Comparison of ENCODE assay signal across 1 cellular context in the genomic region with DNA sequence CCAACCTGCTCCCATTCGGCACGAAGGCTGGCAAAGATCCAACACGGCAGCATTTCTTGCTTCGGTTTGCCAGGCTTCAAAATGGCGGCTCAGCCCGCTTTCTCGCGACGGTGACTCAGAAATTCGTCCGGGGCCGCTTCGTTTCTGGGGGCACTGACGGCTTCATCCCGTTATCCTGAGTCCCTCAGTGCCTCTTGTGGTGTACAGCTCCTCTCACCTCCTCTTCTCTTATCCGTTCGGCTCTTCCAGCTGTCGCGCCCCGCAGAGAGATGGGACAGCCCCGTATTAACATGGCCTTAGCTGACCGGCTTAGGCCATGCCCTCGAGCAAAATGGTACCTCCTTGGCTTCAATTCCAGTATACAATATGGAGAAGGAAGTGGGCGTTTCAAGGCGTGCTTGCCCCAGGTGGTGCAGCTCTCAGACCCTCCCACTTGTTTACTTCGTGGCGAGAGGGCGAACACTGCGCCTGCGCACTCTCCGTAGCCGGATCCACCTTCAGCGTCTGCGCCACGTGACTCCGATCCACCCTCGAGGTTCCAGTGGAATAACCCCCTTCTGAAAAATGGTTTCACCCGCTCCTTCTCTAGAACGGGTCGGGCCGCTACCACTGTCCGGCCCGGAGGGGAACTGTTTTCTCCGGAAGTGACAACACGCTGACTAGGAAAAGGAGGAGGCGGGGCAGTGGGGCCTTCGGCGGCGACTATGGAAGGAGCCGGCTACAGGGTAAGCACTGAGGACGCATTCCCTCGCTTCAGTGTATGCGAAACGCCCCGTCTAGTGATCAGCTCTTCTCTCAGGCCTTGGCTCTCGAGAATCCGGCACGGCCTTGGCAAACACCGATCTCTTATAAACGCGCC.
TF ChIP-seq lines count a peak whose summit lies in the region.

A gene (minus strand): TSS at position 336 of the 859 bp plus-strand sequence. CDS start 4,060 bp downstream, outside the sequence.
A gene (plus strand): TSS at position 683 of the 859 bp plus-strand sequence. CDS start 22 bp downstream, at position 705.

TF ChIP-seq in HepG2, 621 proteins besides CTCF, POLR2A, EP300 and RAD21 (continued from another document and continues in another):
- peak; percentile 15; the same call in 1 of the 2 replicates for TF ChIP-seq KAT7 (CRISPR knock-in tag; IDR thresholded peaks at IDR 0.05; ENCODE audit: borderline replicate concordance)
- TF ChIP-seq, protein P1, sequence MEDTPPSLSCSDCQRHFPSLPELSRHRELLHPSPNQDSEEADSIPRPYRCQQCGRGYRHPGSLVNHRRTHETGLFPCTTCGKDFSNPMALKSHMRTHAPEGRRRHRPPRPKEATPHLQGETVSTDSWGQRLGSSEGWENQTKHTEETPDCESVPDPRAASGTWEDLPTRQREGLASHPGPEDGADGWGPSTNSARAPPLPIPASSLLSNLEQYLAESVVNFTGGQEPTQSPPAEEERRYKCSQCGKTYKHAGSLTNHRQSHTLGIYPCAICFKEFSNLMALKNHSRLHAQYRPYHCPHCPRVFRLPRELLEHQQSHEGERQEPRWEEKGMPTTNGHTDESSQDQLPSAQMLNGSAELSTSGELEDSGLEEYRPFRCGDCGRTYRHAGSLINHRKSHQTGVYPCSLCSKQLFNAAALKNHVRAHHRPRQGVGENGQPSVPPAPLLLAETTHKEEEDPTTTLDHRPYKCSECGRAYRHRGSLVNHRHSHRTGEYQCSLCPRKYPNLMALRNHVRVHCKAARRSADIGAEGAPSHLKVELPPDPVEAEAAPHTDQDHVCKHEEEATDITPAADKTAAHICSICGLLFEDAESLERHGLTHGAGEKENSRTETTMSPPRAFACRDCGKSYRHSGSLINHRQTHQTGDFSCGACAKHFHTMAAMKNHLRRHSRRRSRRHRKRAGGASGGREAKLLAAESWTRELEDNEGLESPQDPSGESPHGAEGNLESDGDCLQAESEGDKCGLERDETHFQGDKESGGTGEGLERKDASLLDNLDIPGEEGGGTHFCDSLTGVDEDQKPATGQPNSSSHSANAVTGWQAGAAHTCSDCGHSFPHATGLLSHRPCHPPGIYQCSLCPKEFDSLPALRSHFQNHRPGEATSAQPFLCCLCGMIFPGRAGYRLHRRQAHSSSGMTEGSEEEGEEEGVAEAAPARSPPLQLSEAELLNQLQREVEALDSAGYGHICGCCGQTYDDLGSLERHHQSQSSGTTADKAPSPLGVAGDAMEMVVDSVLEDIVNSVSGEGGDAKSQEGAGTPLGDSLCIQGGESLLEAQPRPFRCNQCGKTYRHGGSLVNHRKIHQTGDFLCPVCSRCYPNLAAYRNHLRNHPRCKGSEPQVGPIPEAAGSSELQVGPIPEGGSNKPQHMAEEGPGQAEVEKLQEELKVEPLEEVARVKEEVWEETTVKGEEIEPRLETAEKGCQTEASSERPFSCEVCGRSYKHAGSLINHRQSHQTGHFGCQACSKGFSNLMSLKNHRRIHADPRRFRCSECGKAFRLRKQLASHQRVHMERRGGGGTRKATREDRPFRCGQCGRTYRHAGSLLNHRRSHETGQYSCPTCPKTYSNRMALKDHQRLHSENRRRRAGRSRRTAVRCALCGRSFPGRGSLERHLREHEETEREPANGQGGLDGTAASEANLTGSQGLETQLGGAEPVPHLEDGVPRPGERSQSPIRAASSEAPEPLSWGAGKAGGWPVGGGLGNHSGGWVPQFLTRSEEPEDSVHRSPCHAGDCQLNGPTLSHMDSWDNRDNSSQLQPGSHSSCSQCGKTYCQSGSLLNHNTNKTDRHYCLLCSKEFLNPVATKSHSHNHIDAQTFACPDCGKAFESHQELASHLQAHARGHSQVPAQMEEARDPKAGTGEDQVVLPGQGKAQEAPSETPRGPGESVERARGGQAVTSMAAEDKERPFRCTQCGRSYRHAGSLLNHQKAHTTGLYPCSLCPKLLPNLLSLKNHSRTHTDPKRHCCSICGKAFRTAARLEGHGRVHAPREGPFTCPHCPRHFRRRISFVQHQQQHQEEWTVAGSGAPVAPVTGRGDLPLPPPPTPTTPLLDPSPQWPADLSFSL (CRISPR knock-in tag; IDR thresholded peaks at IDR 0.05), result no peak
- no peak for TF ChIP-seq IRX3 (CRISPR knock-in tag; IDR thresholded peaks at IDR 0.05; ENCODE audit: borderline replicate concordance, low read depth)
- no peak for TF ChIP-seq MAFF (IDR thresholded peaks at IDR 0.05; ENCODE audit: low read depth, low read length)
- peak; percentile 61 for TF ChIP-seq PHF8 (CRISPR knock-in tag; IDR thresholded peaks at IDR 0.05)
- TF ChIP-seq BHLHE40 (IDR thresholded peaks at IDR 0.05; ENCODE audit: low read length), result peak; percentile 98
- TF ChIP-seq, protein P2, sequence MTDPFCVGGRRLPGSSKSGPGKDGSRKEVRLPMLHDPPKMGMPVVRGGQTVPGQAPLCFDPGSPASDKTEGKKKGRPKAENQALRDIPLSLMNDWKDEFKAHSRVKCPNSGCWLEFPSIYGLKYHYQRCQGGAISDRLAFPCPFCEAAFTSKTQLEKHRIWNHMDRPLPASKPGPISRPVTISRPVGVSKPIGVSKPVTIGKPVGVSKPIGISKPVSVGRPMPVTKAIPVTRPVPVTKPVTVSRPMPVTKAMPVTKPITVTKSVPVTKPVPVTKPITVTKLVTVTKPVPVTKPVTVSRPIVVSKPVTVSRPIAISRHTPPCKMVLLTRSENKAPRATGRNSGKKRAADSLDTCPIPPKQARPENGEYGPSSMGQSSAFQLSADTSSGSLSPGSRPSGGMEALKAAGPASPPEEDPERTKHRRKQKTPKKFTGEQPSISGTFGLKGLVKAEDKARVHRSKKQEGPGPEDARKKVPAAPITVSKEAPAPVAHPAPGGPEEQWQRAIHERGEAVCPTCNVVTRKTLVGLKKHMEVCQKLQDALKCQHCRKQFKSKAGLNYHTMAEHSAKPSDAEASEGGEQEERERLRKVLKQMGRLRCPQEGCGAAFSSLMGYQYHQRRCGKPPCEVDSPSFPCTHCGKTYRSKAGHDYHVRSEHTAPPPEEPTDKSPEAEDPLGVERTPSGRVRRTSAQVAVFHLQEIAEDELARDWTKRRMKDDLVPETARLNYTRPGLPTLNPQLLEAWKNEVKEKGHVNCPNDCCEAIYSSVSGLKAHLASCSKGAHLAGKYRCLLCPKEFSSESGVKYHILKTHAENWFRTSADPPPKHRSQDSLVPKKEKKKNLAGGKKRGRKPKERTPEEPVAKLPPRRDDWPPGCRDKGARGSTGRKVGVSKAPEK (CRISPR knock-in tag; IDR thresholded peaks at IDR 0.05; ENCODE audit: borderline replicate concordance), result no peak
- peak; percentile 75; the same call in 1 of the 2 replicates for TF ChIP-seq AHR (CRISPR knock-in tag; IDR thresholded peaks at IDR 0.05)
- TF ChIP-seq ZNF329 (CRISPR knock-in tag; IDR thresholded peaks at IDR 0.05; ENCODE audit: low read depth), result no peak
- TF ChIP-seq, protein P3, sequence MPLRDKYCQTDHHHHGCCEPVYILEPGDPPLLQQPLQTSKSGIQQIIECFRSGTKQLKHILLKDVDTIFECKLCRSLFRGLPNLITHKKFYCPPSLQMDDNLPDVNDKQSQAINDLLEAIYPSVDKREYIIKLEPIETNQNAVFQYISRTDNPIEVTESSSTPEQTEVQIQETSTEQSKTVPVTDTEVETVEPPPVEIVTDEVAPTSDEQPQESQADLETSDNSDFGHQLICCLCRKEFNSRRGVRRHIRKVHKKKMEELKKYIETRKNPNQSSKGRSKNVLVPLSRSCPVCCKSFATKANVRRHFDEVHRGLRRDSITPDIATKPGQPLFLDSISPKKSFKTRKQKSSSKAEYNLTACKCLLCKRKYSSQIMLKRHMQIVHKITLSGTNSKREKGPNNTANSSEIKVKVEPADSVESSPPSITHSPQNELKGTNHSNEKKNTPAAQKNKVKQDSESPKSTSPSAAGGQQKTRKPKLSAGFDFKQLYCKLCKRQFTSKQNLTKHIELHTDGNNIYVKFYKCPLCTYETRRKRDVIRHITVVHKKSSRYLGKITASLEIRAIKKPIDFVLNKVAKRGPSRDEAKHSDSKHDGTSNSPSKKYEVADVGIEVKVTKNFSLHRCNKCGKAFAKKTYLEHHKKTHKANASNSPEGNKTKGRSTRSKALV (CRISPR knock-in tag; IDR thresholded peaks at IDR 0.05), result no peak
- TF ChIP-seq TOPORS (CRISPR knock-in tag; IDR thresholded peaks at IDR 0.05), result no peak; the same call in 1 of the 2 replicates
- TF ChIP-seq SCMH1 (CRISPR knock-in tag; IDR thresholded peaks at IDR 0.05; ENCODE audit: borderline replicate concordance), result no peak
- TF ChIP-seq, protein P4, sequence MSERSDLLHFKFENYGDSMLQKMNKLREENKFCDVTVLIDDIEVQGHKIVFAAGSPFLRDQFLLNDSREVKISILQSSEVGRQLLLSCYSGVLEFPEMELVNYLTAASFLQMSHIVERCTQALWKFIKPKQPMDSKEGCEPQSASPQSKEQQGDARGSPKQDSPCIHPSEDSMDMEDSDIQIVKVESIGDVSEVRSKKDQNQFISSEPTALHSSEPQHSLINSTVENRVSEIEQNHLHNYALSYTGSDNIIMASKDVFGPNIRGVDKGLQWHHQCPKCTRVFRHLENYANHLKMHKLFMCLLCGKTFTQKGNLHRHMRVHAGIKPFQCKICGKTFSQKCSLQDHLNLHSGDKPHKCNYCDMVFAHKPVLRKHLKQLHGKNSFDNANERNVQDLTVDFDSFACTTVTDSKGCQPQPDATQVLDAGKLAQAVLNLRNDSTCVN (CRISPR knock-in tag; IDR thresholded peaks at IDR 0.05; ENCODE audit: borderline replicate concordance), result no peak
- TF ChIP-seq, protein P5, sequence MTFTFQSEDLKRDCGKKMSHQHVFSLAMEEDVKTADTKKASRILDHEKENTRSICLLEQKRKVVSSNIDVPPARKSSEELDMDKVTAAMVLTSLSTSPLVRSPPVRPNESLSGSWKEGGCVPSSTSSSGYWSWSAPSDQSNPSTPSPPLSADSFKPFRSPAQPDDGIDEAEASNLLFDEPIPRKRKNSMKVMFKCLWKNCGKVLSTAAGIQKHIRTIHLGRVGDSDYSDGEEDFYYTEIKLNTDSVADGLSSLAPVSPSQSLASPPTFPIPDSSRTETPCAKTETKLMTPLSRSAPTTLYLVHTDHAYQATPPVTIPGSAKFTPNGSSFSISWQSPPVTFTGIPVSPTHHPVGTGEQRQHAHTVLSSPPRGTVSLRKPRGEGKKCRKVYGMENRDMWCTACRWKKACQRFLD (CRISPR knock-in tag; IDR thresholded peaks at IDR 0.05; ENCODE audit: borderline replicate concordance), result no peak
- TF ChIP-seq ZNF761 (CRISPR knock-in tag; conservative IDR thresholded peaks at IDR 0.05), result no peak
- TF ChIP-seq REXO4 (CRISPR knock-in tag; IDR thresholded peaks at IDR 0.05; ENCODE audit: borderline replicate concordance), result no peak
- TF ChIP-seq ZSCAN29 (CRISPR knock-in tag; conservative IDR thresholded peaks at IDR 0.05), result no peak
- 0 out of 2 replicates have a peak, but pooled peaks have one; percentile 48 for TF ChIP-seq MIER2 (CRISPR knock-in tag; IDR thresholded peaks at IDR 0.05)
- TF ChIP-seq FIP1L1 (IDR thresholded peaks at IDR 0.05; ENCODE audit: borderline replicate concordance, insufficient read depth, low read depth, low read length), result 0 out of 2 replicates have a peak, but pooled peaks have one; percentile 30
- TF ChIP-seq NFE2L2 (IDR thresholded peaks at IDR 0.05; ENCODE audit: low read length), result no peak
- no peak; the same call in 1 of the 2 replicates for TF ChIP-seq FOXJ3 (CRISPR knock-in tag; IDR thresholded peaks at IDR 0.05; ENCODE audit: borderline replicate concordance)
- no peak for TF ChIP-seq ZNF235 (CRISPR knock-in tag; IDR thresholded peaks at IDR 0.05; ENCODE audit: borderline replicate concordance)
- TF ChIP-seq ZBTB1 (CRISPR knock-in tag; IDR thresholded peaks at IDR 0.05; ENCODE audit: borderline replicate concordance), result no peak
- peak; percentile 83 for TF ChIP-seq ATF7 (IDR thresholded peaks at IDR 0.05)
- no peak for TF ChIP-seq ATF7 (CRISPR knock-in tag; IDR thresholded peaks at IDR 0.05)
- TF ChIP-seq ZBTB7A (CRISPR knock-in tag; IDR thresholded peaks at IDR 0.05), result no peak
- TF ChIP-seq ZNF841 (CRISPR knock-in tag; IDR thresholded peaks at IDR 0.05; ENCODE audit: borderline replicate concordance), result no peak
- TF ChIP-seq GATAD2A (CRISPR knock-in tag; IDR thresholded peaks at IDR 0.05), result no peak
- TF ChIP-seq PITX1 (CRISPR knock-in tag; IDR thresholded peaks at IDR 0.05), result no peak; the same call in 1 of the 2 replicates
- TF ChIP-seq, protein P6, sequence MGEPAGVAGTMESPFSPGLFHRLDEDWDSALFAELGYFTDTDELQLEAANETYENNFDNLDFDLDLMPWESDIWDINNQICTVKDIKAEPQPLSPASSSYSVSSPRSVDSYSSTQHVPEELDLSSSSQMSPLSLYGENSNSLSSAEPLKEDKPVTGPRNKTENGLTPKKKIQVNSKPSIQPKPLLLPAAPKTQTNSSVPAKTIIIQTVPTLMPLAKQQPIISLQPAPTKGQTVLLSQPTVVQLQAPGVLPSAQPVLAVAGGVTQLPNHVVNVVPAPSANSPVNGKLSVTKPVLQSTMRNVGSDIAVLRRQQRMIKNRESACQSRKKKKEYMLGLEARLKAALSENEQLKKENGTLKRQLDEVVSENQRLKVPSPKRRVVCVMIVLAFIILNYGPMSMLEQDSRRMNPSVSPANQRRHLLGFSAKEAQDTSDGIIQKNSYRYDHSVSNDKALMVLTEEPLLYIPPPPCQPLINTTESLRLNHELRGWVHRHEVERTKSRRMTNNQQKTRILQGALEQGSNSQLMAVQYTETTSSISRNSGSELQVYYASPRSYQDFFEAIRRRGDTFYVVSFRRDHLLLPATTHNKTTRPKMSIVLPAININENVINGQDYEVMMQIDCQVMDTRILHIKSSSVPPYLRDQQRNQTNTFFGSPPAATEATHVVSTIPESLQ (CRISPR knock-in tag; conservative IDR thresholded peaks at IDR 0.05), result peak; percentile 26; the same call in 1 of the 2 replicates
- TF ChIP-seq MYNN (CRISPR knock-in tag; IDR thresholded peaks at IDR 0.05; ENCODE audit: low read depth), result no peak
- no peak for TF ChIP-seq ZNF24 (IDR thresholded peaks at IDR 0.05)
- no peak for TF ChIP-seq RORA (CRISPR knock-in tag; IDR thresholded peaks at IDR 0.05)
- TF ChIP-seq RBAK (CRISPR knock-in tag; IDR thresholded peaks at IDR 0.05), result no peak
- TF ChIP-seq, protein P7, sequence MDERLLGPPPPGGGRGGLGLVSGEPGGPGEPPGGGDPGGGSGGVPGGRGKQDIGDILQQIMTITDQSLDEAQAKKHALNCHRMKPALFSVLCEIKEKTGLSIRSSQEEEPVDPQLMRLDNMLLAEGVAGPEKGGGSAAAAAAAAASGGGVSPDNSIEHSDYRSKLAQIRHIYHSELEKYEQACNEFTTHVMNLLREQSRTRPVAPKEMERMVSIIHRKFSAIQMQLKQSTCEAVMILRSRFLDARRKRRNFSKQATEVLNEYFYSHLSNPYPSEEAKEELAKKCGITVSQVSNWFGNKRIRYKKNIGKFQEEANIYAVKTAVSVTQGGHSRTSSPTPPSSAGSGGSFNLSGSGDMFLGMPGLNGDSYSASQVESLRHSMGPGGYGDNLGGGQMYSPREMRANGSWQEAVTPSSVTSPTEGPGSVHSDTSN (CRISPR knock-in tag; IDR thresholded peaks at IDR 0.05), result no peak
- TF ChIP-seq NCOA1 (CRISPR knock-in tag; IDR thresholded peaks at IDR 0.05), result no peak
- TF ChIP-seq ZSCAN9 (CRISPR knock-in tag; IDR thresholded peaks at IDR 0.05; ENCODE audit: borderline replicate concordance), result no peak
- TF ChIP-seq MED13 (CRISPR knock-in tag; IDR thresholded peaks at IDR 0.05), result no peak; the same call in 1 of the 2 replicates
- TF ChIP-seq, protein P8, sequence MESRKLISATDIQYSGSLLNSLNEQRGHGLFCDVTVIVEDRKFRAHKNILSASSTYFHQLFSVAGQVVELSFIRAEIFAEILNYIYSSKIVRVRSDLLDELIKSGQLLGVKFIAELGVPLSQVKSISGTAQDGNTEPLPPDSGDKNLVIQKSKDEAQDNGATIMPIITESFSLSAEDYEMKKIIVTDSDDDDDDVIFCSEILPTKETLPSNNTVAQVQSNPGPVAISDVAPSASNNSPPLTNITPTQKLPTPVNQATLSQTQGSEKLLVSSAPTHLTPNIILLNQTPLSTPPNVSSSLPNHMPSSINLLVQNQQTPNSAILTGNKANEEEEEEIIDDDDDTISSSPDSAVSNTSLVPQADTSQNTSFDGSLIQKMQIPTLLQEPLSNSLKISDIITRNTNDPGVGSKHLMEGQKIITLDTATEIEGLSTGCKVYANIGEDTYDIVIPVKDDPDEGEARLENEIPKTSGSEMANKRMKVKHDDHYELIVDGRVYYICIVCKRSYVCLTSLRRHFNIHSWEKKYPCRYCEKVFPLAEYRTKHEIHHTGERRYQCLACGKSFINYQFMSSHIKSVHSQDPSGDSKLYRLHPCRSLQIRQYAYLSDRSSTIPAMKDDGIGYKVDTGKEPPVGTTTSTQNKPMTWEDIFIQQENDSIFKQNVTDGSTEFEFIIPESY (CRISPR knock-in tag; IDR thresholded peaks at IDR 0.05), result no peak
